1 cellular context compared by ENCODE assay signal in the genomic region with DNA sequence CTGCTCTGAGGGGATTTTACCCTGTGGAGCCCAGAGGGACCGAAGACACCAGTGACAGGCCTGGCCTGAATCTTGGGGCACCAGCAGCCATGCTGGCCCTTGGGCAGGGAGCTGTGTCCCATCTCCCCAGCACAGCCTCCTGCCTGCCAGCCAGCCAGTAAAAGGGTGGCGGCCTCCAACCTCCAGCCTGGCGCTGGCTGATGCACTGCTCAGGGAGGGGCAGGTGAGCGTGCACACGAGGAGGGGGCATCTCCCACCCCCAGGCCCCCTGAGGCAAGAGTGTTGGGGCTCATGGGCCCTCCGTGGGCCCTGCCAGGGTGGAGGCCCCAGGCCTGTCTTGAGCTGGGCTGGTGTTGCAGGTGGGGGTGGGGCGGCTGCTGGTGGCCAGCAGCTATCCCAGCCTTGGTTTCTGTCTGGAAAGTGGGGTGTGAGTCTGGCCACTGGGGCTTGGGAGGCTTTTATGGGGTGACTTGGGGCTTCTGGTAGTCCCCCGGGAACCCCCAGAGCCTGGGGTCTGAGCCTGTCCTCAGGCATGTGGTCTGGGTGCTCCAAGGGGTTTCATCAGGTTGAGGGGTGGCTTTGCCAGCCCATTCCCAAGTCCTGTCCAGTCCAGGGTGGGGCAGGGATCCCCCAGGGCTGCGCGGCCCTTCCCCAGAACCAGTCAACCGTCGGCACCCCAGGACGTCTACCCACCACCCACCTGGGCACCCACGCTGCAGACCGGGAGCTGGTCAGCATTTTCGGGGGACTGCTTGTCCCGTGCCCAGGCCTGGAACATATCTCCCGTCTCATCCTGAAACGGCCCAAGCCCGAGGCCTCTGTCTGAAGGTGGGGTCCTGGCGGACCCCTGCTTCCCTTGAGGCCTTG.
TF ChIP-seq lines count a peak whose summit lies in the region.

No MANE protein-coding gene starts in this region.

TF ChIP-seq in HepG2, 621 proteins besides CTCF, POLR2A, EP300 and RAD21:
- no peak for TF ChIP-seq KDM3A (CRISPR knock-in tag; IDR thresholded peaks at IDR 0.05; ENCODE audit: low read depth)
- no peak for TF ChIP-seq REL (CRISPR knock-in tag; conservative IDR thresholded peaks at IDR 0.05)
- TF ChIP-seq MXD4 (CRISPR knock-in tag; IDR thresholded peaks at IDR 0.05): no peak
- TF ChIP-seq AGO1 (IDR thresholded peaks at IDR 0.05; ENCODE audit: low read depth, low read length, poor library complexity, severe bottlenecking): peak; percentile 70
- TF ChIP-seq ZNF326 (CRISPR knock-in tag; IDR thresholded peaks at IDR 0.05; ENCODE audit: borderline replicate concordance): peak; percentile 60; the same call in 1 of the 2 replicates
- TF ChIP-seq AGO2 (optimal IDR thresholded peaks at IDR 0.05; ENCODE audit: low read depth, low read length): peak; percentile 20
